Comparison of ENCODE assay signal across 17 cellular contexts in genomic region chr9:115378758-115379157, GRCh38.
"Had no signal": no experiment of that assay in that cellular context is flagged by ENCODE, and none has a peak within 500 bp of the region (broad histone marks: within the 10 kb centered on the region; RNA-seq: fewer than 3 reads in every experiment).

No MANE protein-coding gene starts in this region.

- H3K9me3 ChIP-seq: ovary, transverse colon had no signal

- H3K27me3 ChIP-seq: dorsolateral prefrontal cortex, heart left ventricle, ovary, right atrium auricular region, sigmoid colon, transverse colon had no signal

- H3K4me1 ChIP-seq: heart left ventricle, right atrium auricular region, sigmoid colon, transverse colon had no signal

- H3K4me3 Mint-ChIP-seq: naive thymus-derived CD4-positive, alpha-beta T cell; stimulated activated naive B cell treated with anti-CD40 and anti-IgM and Interleukin-4, amounts not matched to agents 10 μg/mL and 1 μg/mL and 100 μg/mL, for 72 hours; stimulated activated naive CD8-positive, alpha-beta T cell treated with anti-CD3 and anti-CD28 coated beads, Interleukin-15, amount 100 ng/mL, for 72 hours had no signal

- ATAC-seq: heart left ventricle; naive thymus-derived CD4-positive, alpha-beta T cell; stimulated activated naive B cell treated with anti-CD40 and anti-IgM and Interleukin-4, amounts not matched to agents 10 μg/mL and 1 μg/mL and 100 μg/mL, for 72 hours; stimulated activated naive CD8-positive, alpha-beta T cell treated with anti-CD3 and anti-CD28 coated beads, Interleukin-15, amount 100 ng/mL, for 72 hours had no signal

- H3K36me3 ChIP-seq: heart left ventricle, ovary, right atrium auricular region, sigmoid colon, thoracic aorta, transverse colon had no signal

- H3K4me3 ChIP-seq: dorsolateral prefrontal cortex, heart left ventricle, ovary, right atrium auricular region, sigmoid colon, skin epidermis, thoracic aorta, transverse colon had no signal

- H3K36me3 Mint-ChIP-seq: stimulated activated naive B cell treated with anti-CD40 and anti-IgM and Interleukin-4, amounts not matched to agents 10 μg/mL and 1 μg/mL and 100 μg/mL, for 72 hours had no signal

- H3K27ac ChIP-seq: dorsolateral prefrontal cortex, heart left ventricle, ovary, right atrium auricular region, sigmoid colon, skin epidermis, thoracic aorta, transverse colon had no signal

- H3K4me1 Mint-ChIP-seq: naive thymus-derived CD4-positive, alpha-beta T cell; stimulated activated naive B cell treated with anti-CD40 and anti-IgM and Interleukin-4, amounts not matched to agents 10 μg/mL and 1 μg/mL and 100 μg/mL, for 72 hours; stimulated activated naive CD8-positive, alpha-beta T cell treated with anti-CD3 and anti-CD28 coated beads, Interleukin-15, amount 100 ng/mL, for 72 hours had no signal

- H3K27ac Mint-ChIP-seq: naive thymus-derived CD4-positive, alpha-beta T cell; stimulated activated naive B cell treated with anti-CD40 and anti-IgM and Interleukin-4, amounts not matched to agents 10 μg/mL and 1 μg/mL and 100 μg/mL, for 72 hours; stimulated activated naive CD8-positive, alpha-beta T cell treated with anti-CD3 and anti-CD28 coated beads, Interleukin-15, amount 100 ng/mL, for 72 hours had no signal

- DNase-seq: cortex of kidney; dorsolateral prefrontal cortex; effector CD8-positive, alpha-beta T cell; heart left ventricle; hypothalamus; kidney glomerular epithelial cell; naive thymus-derived CD4-positive, alpha-beta T cell; ovary; sigmoid colon; stimulated activated CD4-positive, alpha-beta T cell treated with anti-CD3 and anti-CD28 coated beads, Interleukin-2, amount 100 ng/mL, for 24 hours; stimulated activated CD4-positive, alpha-beta T cell treated with anti-CD3 and anti-CD28 coated beads, Interleukin-4, amount 100 ng/mL, for 4 hours; stimulated activated naive B cell treated with anti-CD40 and anti-IgM and Interleukin-4, amounts not matched to agents 10 μg/mL and 1 μg/mL and 100 μg/mL, for 72 hours; stimulated activated naive CD8-positive, alpha-beta T cell treated with anti-CD3 and anti-CD28 coated beads, Interleukin-15, amount 100 ng/mL, for 72 hours; transverse colon had no signal

- H3K27me3 Mint-ChIP-seq: naive thymus-derived CD4-positive, alpha-beta T cell; stimulated activated naive B cell treated with anti-CD40 and anti-IgM and Interleukin-4, amounts not matched to agents 10 μg/mL and 1 μg/mL and 100 μg/mL, for 72 hours; stimulated activated naive CD8-positive, alpha-beta T cell treated with anti-CD3 and anti-CD28 coated beads, Interleukin-15, amount 100 ng/mL, for 72 hours had no signal
